8 cellular contexts compared by ENCODE assay signal in the genomic region with DNA sequence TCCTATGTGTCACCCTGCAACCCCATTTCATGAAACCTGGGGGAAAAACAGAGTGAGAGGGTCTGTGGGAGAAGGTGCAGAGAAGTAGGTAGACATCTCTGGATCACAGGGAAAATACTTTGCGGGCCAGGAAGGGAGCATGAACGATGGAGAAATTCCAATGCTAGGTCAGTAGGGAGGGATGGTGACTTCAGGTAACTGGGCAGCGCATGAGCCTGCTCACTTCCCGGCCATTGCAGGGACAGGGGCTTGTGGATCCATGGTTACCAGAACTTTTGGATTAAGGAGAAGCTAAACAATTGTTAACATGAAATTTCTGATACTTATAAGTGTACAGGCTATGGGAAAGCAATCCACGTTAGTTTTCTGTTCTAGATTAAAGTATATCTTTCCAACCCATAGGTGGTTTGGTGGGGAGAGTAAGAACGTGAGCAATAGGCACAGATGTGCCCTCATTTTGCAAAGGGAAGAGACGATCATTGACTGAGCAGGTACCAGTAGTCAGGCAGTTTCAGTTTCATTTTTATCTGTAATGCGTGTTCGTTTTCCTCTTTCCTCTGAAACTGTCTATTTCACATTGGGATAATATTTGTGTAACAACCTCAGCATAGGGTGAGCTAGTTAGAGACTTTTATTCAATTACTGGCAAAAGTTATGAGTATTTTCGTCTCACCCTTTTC.
DNase-seq lines count a peak whose midpoint lies in the region; ATAC-seq, FAIRE-seq and TF ChIP-seq lines count a peak whose summit lies in the region.

No MANE protein-coding gene starts in this region.

- H3K79me1 ChIP-seq in IMR-90 (ENCODE audit: low read depth in 1 of 2, low read length in 2 of 2), result no peaks in the 10 kb centered on the region
- H3K79me1 ChIP-seq in H1 (ENCODE audit: low read depth, low read length), result no peaks in the 10 kb centered on the region

- H2AFZ ChIP-seq in IMR-90 (replicated peaks; ENCODE audit: low read length, poor library complexity) (peak overlapping the region; percentile 52), H1 (ENCODE audit: low read length) (0 out of 2 replicates have a peak overlapping the region, but pooled peaks have one; percentile 18)

- POLR2A ChIA-PET in IMR-90 (lab: Charles Lee; ENCODE audit: unreplicated experiment), result no interaction called here
- POLR2A ChIA-PET in H1 (lab: Charles Lee; ENCODE audit: partially characterized antibody), result no interaction called here

- peak; percentile 94 for ATAC-seq in GM21381 (IDR thresholded peaks at IDR 0.05; ENCODE audit: unreplicated experiment)
- ATAC-seq in IMR-90 (ENCODE audit: low read depth), result 0 out of 2 replicates have a peak, but pooled peaks have one; percentile 11

- no peak overlapping the region for H4K5ac ChIP-seq in IMR-90 (ENCODE audit: low read depth, low read length)
- H4K5ac ChIP-seq in H1 (ENCODE audit: insufficient read length, low read depth, low read length), result no peak overlapping the region

- no peak overlapping the region for H3K27ac ChIP-seq in IMR-90 (ENCODE audit: insufficient read depth, low read length)
- H3K27ac ChIP-seq in H1 (ENCODE audit: low read depth, low read length), result no peak overlapping the region

- no peak overlapping the region for H2BK120ac ChIP-seq in IMR-90 (ENCODE audit: low read depth, low read length)
- no peak overlapping the region for H2BK120ac ChIP-seq in H1 (replicated peaks; ENCODE audit: low read depth, low read length)

- peak; percentile 64 for DNase-seq in DMS53 (lab: John Stamatoyannopoulos, UW)
- no peak for DNase-seq in IMR-90
- no peak for DNase-seq in H1 (ENCODE audit: low read depth in 1 of 2, low spot score in 2 of 2)
- no peak for DNase-seq in head of caudate nucleus
- no peak for DNase-seq in activated effector memory CD4-positive, alpha-beta T cell treated with Interleukin-2 at 50 U/mL for 16 hours
- DNase-seq in T1000 (lab: John Stamatoyannopoulos, UW), result no peak
- DNase-seq in activated gamma-delta T cell (lab: John Stamatoyannopoulos, UW), result no peak

- H3K56ac ChIP-seq in IMR-90 (ENCODE audit: extremely low read depth, insufficient read depth, low read length) (no peak overlapping the region), H1 (replicated peaks; ENCODE audit: insufficient read length, low read depth, low read length) (no peak overlapping the region)

- H3K4me2 ChIP-seq in IMR-90 (ENCODE audit: low read depth, low read length) (peak overlapping the region; percentile 89), H1 (ENCODE audit: insufficient read depth in 1 of 2, low read depth in 2 of 2, low read length in 2 of 2) (no peak overlapping the region)

- H3K9me1 ChIP-seq in IMR-90 (ENCODE audit: insufficient read depth, low read length), result no peaks in the 10 kb centered on the region

- no CpG with 5 or more reads among the region's 10 CpGs for WGBS in IMR-90 (ENCODE audit: extremely low coverage in 2 of 2, insufficient read length in 1 of 2), 2 experiments
- 88% methylated on average over 10 of the region's 10 CpGs; no CpG with 5 or more reads in 1 of the 2 experiments for WGBS in H1 (ENCODE audit: extremely low coverage in 1 of 2, insufficient coverage in 1 of 2, insufficient read length in 1 of 2, insufficient replicate concordance in 2 of 2, low coverage in 1 of 2, low lambda C conversion rate in 2 of 2, missing lambda C conversion rate in 1 of 2), 2 experiments

- H3K36me3 ChIP-seq in IMR-90 (ENCODE audit: control insufficient read depth, insufficient read depth, low read length), result no peaks in the 10 kb centered on the region
- H3K36me3 ChIP-seq in H1 (ENCODE audit: control insufficient read depth in 2 of 4, insufficient read depth in 4 of 4, low read length in 3 of 4), result no peaks in the 10 kb centered on the region

- TF ChIP-seq RAD21 in IMR-90 (IDR thresholded peaks at IDR 0.05; ENCODE audit: low read length) (no peak), H1 (IDR thresholded peaks at IDR 0.05 in 1 of 2, conservative IDR thresholded peaks at IDR 0.05 in 1 of 2; ENCODE audit: low read depth in 2 of 2, low read length in 2 of 2) (no peak)

- H3K4me1 ChIP-seq in IMR-90 (ENCODE audit: control insufficient read depth, insufficient read depth, low read length) (no peaks in the 10 kb centered on the region), H1 (replicated peaks in 1 of 4; ENCODE audit: control insufficient read depth in 3 of 4, insufficient read depth in 4 of 4, low read length in 3 of 4) (peaks cover 0 to 14% (median 10%) of the 10 kb centered on the region in 4 experiments; a peak in 6 of 7 replicates)

- H3K9me3 ChIP-seq in IMR-90 (ENCODE audit: control insufficient read depth, insufficient read depth, low read length), result no peaks in the 10 kb centered on the region
- no peaks in the 10 kb centered on the region for H3K9me3 ChIP-seq in H1 (ENCODE audit: insufficient read depth in 2 of 2, low read depth in 1 of 2, low read length in 1 of 2)

- H3K4me3 ChIP-seq in IMR-90 (ENCODE audit: insufficient read depth, low read depth, low read length) (peak overlapping the region; percentile 31; the same call in 1 of the 2 replicates), H1 (ENCODE audit: extremely low read depth in 1 of 4, insufficient read depth in 2 of 4, low read depth in 3 of 4, low read length in 4 of 4) (no peak overlapping the region)

- dilution Hi-C loops in IMR-90 (cut with HindIII; ENCODE audit: low sequenced_read_pairs, unreplicated experiment), result no loop called here

- H4K20me1 ChIP-seq in IMR-90 (ENCODE audit: insufficient read depth, low read length), result no peaks in the 10 kb centered on the region
- H4K20me1 ChIP-seq in H1 (replicated peaks in 1 of 2; ENCODE audit: control insufficient read depth in 1 of 2, insufficient read depth in 2 of 2, low read length in 2 of 2), result no peaks in the 10 kb centered on the region

- TF ChIP-seq CTCF in IMR-90 (conservative IDR thresholded peaks at IDR 0.05; ENCODE audit: low read depth, low read length), result no peak
- TF ChIP-seq CTCF in H1 (IDR thresholded peaks at IDR 0.05; ENCODE audit: control extremely low read depth in 1 of 3, insufficient read depth in 1 of 3, low read depth in 1 of 3, low read length in 3 of 3), result no peak

- FAIRE-seq in H1 (lab: Jason Lieb, UNC), result no peak

- TF ChIP-seq POLR2A in IMR-90 (IDR thresholded peaks at IDR 0.05; ENCODE audit: low read depth, low read length), result no peak
- TF ChIP-seq POLR2A in H1 (IDR thresholded peaks at IDR 0.05; ENCODE audit: control extremely low read depth in 1 of 2, low read depth in 2 of 2, low read length in 2 of 2), result no peak

- H3K23ac ChIP-seq in IMR-90 (ENCODE audit: low read depth, low read length) (no peak overlapping the region), H1 (ENCODE audit: insufficient read length) (no peak overlapping the region)

- H3K27me3 ChIP-seq in IMR-90 (ENCODE audit: control insufficient read depth, insufficient read depth, low read length) (no peaks in the 10 kb centered on the region), H1 (replicated peaks in 1 of 4; ENCODE audit: control insufficient read depth in 3 of 4, extremely low read depth in 1 of 4, insufficient read depth in 3 of 4, low read length in 3 of 4) (no peaks in the 10 kb centered on the region; a peak in 2 of 7 replicates)

- H3K14ac ChIP-seq in IMR-90 (replicated peaks; ENCODE audit: low read depth, low read length) (no peak overlapping the region), H1 (ENCODE audit: insufficient read length) (no peak overlapping the region)

- H2BK12ac ChIP-seq in H1 (ENCODE audit: low read depth, low read length), result no peak overlapping the region; the same call in 1 of the 2 replicates

- no peaks in the 10 kb centered on the region for H3K79me2 ChIP-seq in H1 (ENCODE audit: control insufficient read depth in 1 of 2, insufficient read depth in 2 of 2, low read length in 2 of 2)

- no peak overlapping the region for H2AK5ac ChIP-seq in IMR-90 (ENCODE audit: low read depth, low read length)
- no peak overlapping the region for H2AK5ac ChIP-seq in H1 (ENCODE audit: low read depth, low read length)

- no peak for TF ChIP-seq EP300 in H1 (IDR thresholded peaks at IDR 0.05; ENCODE audit: borderline replicate concordance in 1 of 2, low read depth in 2 of 2, low read length in 2 of 2)

- H2AK9ac ChIP-seq in IMR-90 (replicated peaks; ENCODE audit: low read depth, low read length, poor library complexity), result no peak overlapping the region

- no peak overlapping the region for H3K9ac ChIP-seq in IMR-90 (ENCODE audit: low read depth, low read length)
- no peak overlapping the region for H3K9ac ChIP-seq in H1 (replicated peaks in 1 of 4; ENCODE audit: extremely low read depth in 1 of 4, low read depth in 3 of 4, low read length in 3 of 4)

- H4K91ac ChIP-seq in IMR-90 (ENCODE audit: insufficient read depth, low read depth, low read length), result no peak overlapping the region
- no peak overlapping the region for H4K91ac ChIP-seq in H1 (replicated peaks; ENCODE audit: insufficient read length, low read length)

- no TSS peak for BruUV-seq in IMR-90 (replicated peaks; lab: Mats Ljungman, UMichigan)

- H4K8ac ChIP-seq in IMR-90 (ENCODE audit: low read depth in 2 of 2, low read length in 2 of 2), result no peak overlapping the region
- peak overlapping the region; percentile 31; the same call in 1 of the 2 replicates for H4K8ac ChIP-seq in H1 (ENCODE audit: extremely low read depth, insufficient read depth, low read length)

- CTCF ChIA-PET in IMR-90 (lab: Yijun Ruan, JAX) (no interaction called here), H1 (lab: Charles Lee; ENCODE audit: partially characterized antibody) (no interaction called here)

- no peak overlapping the region for H2BK15ac ChIP-seq in IMR-90 (ENCODE audit: low read depth, low read length)
- H2BK15ac ChIP-seq in H1 (ENCODE audit: low read length), result no peak overlapping the region

- H2BK5ac ChIP-seq in IMR-90 (ENCODE audit: low read depth, low read length, poor library complexity, severe bottlenecking) (no peak overlapping the region), H1 (ENCODE audit: low read depth, low read length) (no peak overlapping the region)

- H2BK20ac ChIP-seq in IMR-90 (ENCODE audit: low read depth, low read length) (no peak overlapping the region), H1 (ENCODE audit: low read length) (peak overlapping the region; percentile 97)

- intact Hi-C loops in IMR-90 (cut with micrococcal nuclease), result no loop called here
- intact Hi-C loops in head of caudate nucleus (cut with DNase I), result no loop called here

- H3K23me2 ChIP-seq in H1 (ENCODE audit: low read depth, low read length), result no peaks in the 10 kb centered on the region

- in situ Hi-C loops in IMR-90 (cut with MboI; ENCODE audit: low sequenced_read_pairs), result no loop called here

- H3K18ac ChIP-seq in IMR-90 (ENCODE audit: low read depth, low read length) (no peak overlapping the region), H1 (ENCODE audit: extremely low read depth, low read length) (no peak overlapping the region)

- H3K4ac ChIP-seq in IMR-90 (ENCODE audit: low read depth, low read length) (no peak overlapping the region; the same call in 1 of the 2 replicates), H1 (replicated peaks; ENCODE audit: insufficient read length, low read depth, low read length) (no peak overlapping the region)

TF ChIP-seq in IMR-90, 13 proteins besides CTCF, POLR2A, EP300 and RAD21 (continues in another document):
- TF ChIP-seq CHD1 (IDR thresholded peaks at IDR 0.05; ENCODE audit: low read depth, low read length) (no peak), SMC3 (IDR thresholded peaks at IDR 0.05; ENCODE audit: low read depth, low read length) (no peak)

TF ChIP-seq in H1, 55 proteins besides CTCF, POLR2A, EP300 and RAD21 (continues in another document):
- no peak for TF ChIP-seq EGR1 (IDR thresholded peaks at IDR 0.05; ENCODE audit: borderline replicate concordance, low read depth, low read length)
- no peak for TF ChIP-seq JUN (IDR thresholded peaks at IDR 0.05; ENCODE audit: low read depth, low read length)
